ENCODE assay signal across 16 cellular contexts in genomic region chr1:62337785-62338631, GRCh38. TPM values are rescaled to one million over a fixed set of nuclear protein-coding genes. Genes with fewer than 3 reads are reported as not detected.
A peak's percentile ranks its signal among the peaks of the same experiment; 100 is the strongest.
DNase-seq lines count a peak whose midpoint lies in the region; ATAC-seq, FAIRE-seq and TF ChIP-seq lines count a peak whose summit lies in the region.
"Had no signal": no experiment of that assay in that cellular context is flagged by ENCODE, and none has a peak within 500 bp of the region (broad histone marks: within the 10 kb centered on the region; RNA-seq: fewer than 3 reads in every experiment).

No MANE protein-coding gene starts in this region.

- peak overlapping the region; percentile 63 for H3K18ac ChIP-seq in H9 (ENCODE audit: insufficient read length, low read depth, low read length)

- no peaks in the 10 kb centered on the region; the same call in 1 of the 2 replicates for H3K27me3 ChIP-seq in H9 (ENCODE audit: insufficient read depth, low read length)
- no peaks in the 10 kb centered on the region for H3K27me3 ChIP-seq in bronchial epithelial cell (ENCODE audit: control insufficient read depth, insufficient read depth, low read length)
- no peaks in the 10 kb centered on the region for H3K27me3 ChIP-seq in rectal smooth muscle tissue (ENCODE audit: control insufficient read depth, insufficient read depth, low read length)
- no peaks in the 10 kb centered on the region for H3K27me3 ChIP-seq in esophagus squamous epithelium
- H3K27me3 ChIP-seq: BE2C, gastrocnemius medialis had no signal

- H3K4me1 ChIP-seq in H9 (ENCODE audit: insufficient read depth, low read length) (no peaks in the 10 kb centered on the region; the same call in 1 of the 2 replicates), rectal smooth muscle tissue (ENCODE audit: control insufficient read depth, insufficient read depth, low read length) (no peaks in the 10 kb centered on the region), esophagus squamous epithelium (peaks cover 0 to 23% (median 12%) of the 10 kb centered on the region in 3 donors)
- H3K4me1 ChIP-seq: BE2C had no signal

- H2BK12ac ChIP-seq in H9 (ENCODE audit: insufficient read length, low read depth, low read length), result no peak overlapping the region

- H2AFZ ChIP-seq in H9 (ENCODE audit: low read length), result no peak overlapping the region

- H2BK15ac ChIP-seq in H9 (ENCODE audit: low read depth, low read length), result no peak overlapping the region

- H2BK120ac ChIP-seq in H9 (ENCODE audit: low read depth, low read length, poor library complexity, severe bottlenecking), result no peak overlapping the region

- no peak overlapping the region for H4K5ac ChIP-seq in H9 (ENCODE audit: insufficient read length, low read depth, low read length)

- H3K27ac Mint-ChIP-seq in H9 (peak overlapping the region in 2 of 3 experiments; percentile 82 to 96; a peak in 5 of 7 replicates), T-cell (no peak overlapping the region)
- no peak overlapping the region for H3K27ac Mint-ChIP-seq in stimulated activated effector memory CD8-positive, alpha-beta T cell treated with anti-CD3 and anti-CD28 coated beads, Interleukin-12 subunit alpha, Interleukin-12 subunit beta, amount 100 ng/mL, for 72 hours
- H3K27ac Mint-ChIP-seq: activated CD4-positive, alpha-beta T cell treated with anti-CD3 and anti-CD28 coated beads for 36 hours had no signal

- H3K9ac ChIP-seq in H9 (ENCODE audit: extremely low read depth, insufficient read length, low read length), result no peak overlapping the region
- H3K9ac ChIP-seq in rectal smooth muscle tissue (ENCODE audit: low read length), result no peak overlapping the region

- DNase-seq in H9 (peak; percentile 52), bronchial epithelial cell (ENCODE audit: low read depth) (peak; percentile 29), iPS-NIHi7 (ENCODE audit: extremely low spot score) (peak; percentile 50), esophagus squamous epithelium (lab: John Stamatoyannopoulos, UW) (no peak), T-cell (no peak)
- no peak for DNase-seq in stimulated activated effector memory CD8-positive, alpha-beta T cell treated with anti-CD3 and anti-CD28 coated beads, Interleukin-12 subunit alpha, Interleukin-12 subunit beta, amount 100 ng/mL, for 72 hours (ENCODE audit: low spot score in 2 of 2)
- DNase-seq: activated CD4-positive, alpha-beta T cell treated with anti-CD3 and anti-CD28 coated beads for 36 hours; activated gamma-delta T cell; BE2C; EL; gastrocnemius medialis; NCI-H1048; NCI-H524 had no signal

- no peak for FAIRE-seq in bronchial epithelial cell (lab: Jason Lieb, UNC)

- H3K9me3 Mint-ChIP-seq in H9 (no peaks in the 10 kb centered on the region), T-cell (no peaks in the 10 kb centered on the region)
- no peaks in the 10 kb centered on the region for H3K9me3 Mint-ChIP-seq in stimulated activated effector memory CD8-positive, alpha-beta T cell treated with anti-CD3 and anti-CD28 coated beads, Interleukin-12 subunit alpha, Interleukin-12 subunit beta, amount 100 ng/mL, for 72 hours

- H3K36me3 ChIP-seq in bronchial epithelial cell (ENCODE audit: control insufficient read depth, insufficient read depth, low read length) (no peaks in the 10 kb centered on the region), rectal smooth muscle tissue (ENCODE audit: control insufficient read depth, insufficient read depth, low read length) (no peaks in the 10 kb centered on the region), esophagus squamous epithelium (no peaks in the 10 kb centered on the region)
- H3K36me3 ChIP-seq: BE2C, gastrocnemius medialis had no signal

- H3K4me3 Mint-ChIP-seq in H9 (no peak overlapping the region), T-cell (no peak overlapping the region)
- no peak overlapping the region for H3K4me3 Mint-ChIP-seq in stimulated activated effector memory CD8-positive, alpha-beta T cell treated with anti-CD3 and anti-CD28 coated beads, Interleukin-12 subunit alpha, Interleukin-12 subunit beta, amount 100 ng/mL, for 72 hours
- H3K4me3 Mint-ChIP-seq: activated CD4-positive, alpha-beta T cell treated with anti-CD3 and anti-CD28 coated beads for 36 hours had no signal

- no peak for ATAC-seq in stimulated activated effector memory CD8-positive, alpha-beta T cell treated with anti-CD3 and anti-CD28 coated beads, Interleukin-12 subunit alpha, Interleukin-12 subunit beta, amount 100 ng/mL, for 72 hours
- ATAC-seq in HG03378 (IDR thresholded peaks at IDR 0.05; ENCODE audit: unreplicated experiment) (no peak), T-cell (replicated peaks in 1 of 4) (no peak)
- ATAC-seq: activated CD4-positive, alpha-beta T cell treated with anti-CD3 and anti-CD28 coated beads for 36 hours; gastrocnemius medialis had no signal

- no peak overlapping the region for H3K4me2 ChIP-seq in H9 (ENCODE audit: insufficient read depth, insufficient read length, low read length)

- no peak overlapping the region for H3K23ac ChIP-seq in H9 (ENCODE audit: insufficient read length, low read depth, low read length)

- H4K91ac ChIP-seq in H9 (ENCODE audit: insufficient read length, low read depth, low read length), result no peak overlapping the region

- H3K36me3 Mint-ChIP-seq in H9 (ENCODE audit: insufficient read depth in 1 of 3, low read depth in 3 of 3) (no peaks in the 10 kb centered on the region), T-cell (no peaks in the 10 kb centered on the region)
- no peaks in the 10 kb centered on the region for H3K36me3 Mint-ChIP-seq in stimulated activated effector memory CD8-positive, alpha-beta T cell treated with anti-CD3 and anti-CD28 coated beads, Interleukin-12 subunit alpha, Interleukin-12 subunit beta, amount 100 ng/mL, for 72 hours

- H4K20me1 ChIP-seq in H9 (ENCODE audit: control insufficient read depth, insufficient read depth, insufficient read length), result no peaks in the 10 kb centered on the region

- no peak overlapping the region for H2AK5ac ChIP-seq in H9 (ENCODE audit: insufficient read length, low read length)

- H3K4me1 Mint-ChIP-seq in H9 (peaks cover 11 to 24% of the 10 kb centered on the region in 2 experiments), T-cell (peaks cover 0 to 4% (median 0%) of the 10 kb centered on the region in 3 donors)
- no peaks in the 10 kb centered on the region for H3K4me1 Mint-ChIP-seq in stimulated activated effector memory CD8-positive, alpha-beta T cell treated with anti-CD3 and anti-CD28 coated beads, Interleukin-12 subunit alpha, Interleukin-12 subunit beta, amount 100 ng/mL, for 72 hours

- no peak overlapping the region for H4K8ac ChIP-seq in H9 (replicated peaks; ENCODE audit: insufficient read length, low read depth, low read length)

- no peaks in the 10 kb centered on the region for H3K79me2 ChIP-seq in H9 (ENCODE audit: insufficient read depth, low read length)

- H3K56ac ChIP-seq in H9 (ENCODE audit: insufficient read length, low read depth, low read length), result no peak overlapping the region

- H3K14ac ChIP-seq in H9 (ENCODE audit: insufficient read depth, low read length), result no peak overlapping the region

- no peak overlapping the region for H3T11ph ChIP-seq in H9 (ENCODE audit: low read length)

- H3K23me2 ChIP-seq in H9 (ENCODE audit: insufficient read length, low read depth, low read length, poor library complexity, severe bottlenecking), result no peaks in the 10 kb centered on the region

- no peak overlapping the region for H2BK20ac ChIP-seq in H9 (ENCODE audit: low read depth, low read length, poor library complexity, severe bottlenecking)

- no peak overlapping the region for H2BK5ac ChIP-seq in H9 (ENCODE audit: insufficient read length, low read length)

- CTCF ChIA-PET in T-cell (lab: Charles Lee), result no interaction called here

- POLR2A ChIA-PET in T-cell (lab: Charles Lee), result no interaction called here

- H3K27ac ChIP-seq in H9 (ENCODE audit: insufficient read length, low read depth, low read length) (no peak overlapping the region), rectal smooth muscle tissue (ENCODE audit: low read depth, low read length) (peak overlapping the region; percentile 20), esophagus squamous epithelium (peak overlapping the region in 2 of 4 donors; percentile 42 to 44)
- H3K27ac ChIP-seq: gastrocnemius medialis had no signal

- intact Hi-C loops in esophagus squamous epithelium (cut with DNase I), result no loop called here

- TF ChIP-seq POLR2A in esophagus squamous epithelium (IDR thresholded peaks at IDR 0.05), result no peak

- TF ChIP-seq CTCF in H9 (conservative IDR thresholded peaks at IDR 0.05), result peak; percentile 48
- TF ChIP-seq CTCF in bronchial epithelial cell (IDR thresholded peaks at IDR 0.05; ENCODE audit: insufficient read depth, low read length, severe bottlenecking), result no peak
- TF ChIP-seq CTCF in esophagus squamous epithelium (IDR thresholded peaks at IDR 0.05), result no peak

- WGBS in H9 (ENCODE audit: extremely low coverage, insufficient read length, low lambda C conversion rate), result no CpG with 5 or more reads among the region's 20 CpGs
- 37 to 60% methylated on average over 14 to 19 of the region's 20 CpGs for WGBS in esophagus squamous epithelium, 2 donors

- H3K79me1 ChIP-seq in H9 (ENCODE audit: insufficient read depth, low read depth, low read length, poor library complexity, severe bottlenecking), result no peaks in the 10 kb centered on the region

- H3K4ac ChIP-seq in H9 (ENCODE audit: low read depth, low read length), result no peak overlapping the region

- H3K27me3 Mint-ChIP-seq in H9 (ENCODE audit: low read depth) (peaks cover 5% of the 10 kb centered on the region), T-cell (peaks cover 0 to 3% of the 10 kb centered on the region in 2 donors)
- H3K27me3 Mint-ChIP-seq: activated CD4-positive, alpha-beta T cell treated with anti-CD3 and anti-CD28 coated beads for 36 hours had no signal

- H3K4me3 ChIP-seq in bronchial epithelial cell (ENCODE audit: low read depth, low read length) (no peak overlapping the region), rectal smooth muscle tissue (ENCODE audit: low read length) (no peak overlapping the region), esophagus squamous epithelium (no peak overlapping the region)
- H3K4me3 ChIP-seq: gastrocnemius medialis had no signal

- no peaks in the 10 kb centered on the region for H3K9me3 ChIP-seq in H9 (ENCODE audit: control insufficient read depth, low read depth, low read length)
- no peaks in the 10 kb centered on the region for H3K9me3 ChIP-seq in esophagus squamous epithelium
- H3K9me3 ChIP-seq: BE2C, gastrocnemius medialis had no signal

RNA-seq across cellular contexts. Expression of gene KANK4, which starts 18.8 kb away (rescaled TPM):
- 0.11 and 0.15 TPM in 2 replicates for total RNA-seq in H9 (2021)
- total RNA-seq in bronchial epithelial cell, result 0.13 and 0.26 TPM in 2 replicates
- total RNA-seq in esophagus squamous epithelium, result under 1 TPM in 1 of 4 donors, not detected in 3; 0.19 TPM
- total RNA-seq in T-cell, result not detected
- total RNA-seq: activated CD4-positive, alpha-beta T cell treated with anti-CD3 and anti-CD28 coated beads for 36 hours; SK-MEL-5 had no signal

Comparison
In these comparisons a context has a peak if more than half of its experiments do, and no peak if none do; other contexts are left out.
1. DNase-seq: peak in H9 (single experiment), bronchial epithelial cell (single experiment) and iPS-NIHi7 (single experiment); none in stimulated activated effector memory CD8-positive, alpha-beta T cell treated with anti-CD3 and anti-CD28 coated beads, Interleukin-12 subunit alpha, Interleukin-12 subunit beta, amount 100 ng/mL, for 72 hours (0 of 2), esophagus squamous epithelium (single experiment) and T-cell (0 of 34).
2. H3K27ac Mint-ChIP-seq: peak in H9 (2 of 3); none in stimulated activated effector memory CD8-positive, alpha-beta T cell treated with anti-CD3 and anti-CD28 coated beads, Interleukin-12 subunit alpha, Interleukin-12 subunit beta, amount 100 ng/mL, for 72 hours (single experiment) and T-cell (0 of 2).